Comparison of ENCODE assay signal across 1 cellular context in genomic region chr4:21949073-21949457, GRCh38.
TF ChIP-seq lines count a peak whose summit lies in the region.

No MANE protein-coding gene starts in this region.

TF ChIP-seq in WTC11, 78 proteins besides CTCF, POLR2A, EP300 and RAD21 (continued from another document):
- no peak for TF ChIP-seq ATF6 (CRISPR knock-in tag; IDR thresholded peaks at IDR 0.05)
- no peak for TF ChIP-seq PREB (CRISPR knock-in tag; IDR thresholded peaks at IDR 0.05; ENCODE audit: borderline replicate concordance)
